ENCODE assay signal across 19 cellular contexts in the genomic region with DNA sequence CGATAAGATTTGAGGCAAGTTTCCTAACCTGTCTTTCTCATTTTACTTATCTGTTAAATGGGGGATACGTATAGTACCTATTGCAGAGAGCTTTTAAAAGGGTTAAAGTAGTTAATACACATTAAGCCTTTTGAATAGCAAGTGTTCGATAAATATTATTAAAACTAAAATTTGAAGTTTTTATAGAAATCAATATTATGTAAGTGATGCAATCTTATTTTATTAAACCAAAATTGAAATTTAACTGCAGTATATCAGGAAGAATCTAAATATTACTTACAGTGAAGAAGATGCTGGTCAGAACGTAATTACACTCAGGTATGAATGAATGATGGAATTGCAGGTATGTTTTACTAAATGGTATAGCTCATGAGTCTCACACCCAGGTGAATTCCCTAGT. TPM values are rescaled to one million over a fixed set of nuclear protein-coding genes. Genes with fewer than 3 reads are reported as not detected.
DNase-seq lines count a peak whose midpoint lies in the region; ATAC-seq and TF ChIP-seq lines count a peak whose summit lies in the region.
"Had no signal": no experiment of that assay in that cellular context is flagged by ENCODE, and none has a peak within 500 bp of the region (broad histone marks: within the 10 kb centered on the region; RNA-seq: fewer than 3 reads in every experiment).

No MANE protein-coding gene starts in this region.

- H3K9ac ChIP-seq in BLaER1, result no peak overlapping the region
- H3K9ac ChIP-seq: GM23248 had no signal

- intact Hi-C loops in posterior vena cava (cut with DNase I), result no loop called here

- H3K9me3 ChIP-seq in BLaER1 (no peaks in the 10 kb centered on the region), KOPT-K1 (ENCODE audit: insufficient read depth, low read length, poor library complexity, severe bottlenecking) (no peaks in the 10 kb centered on the region)
- H3K9me3 ChIP-seq: BE2C, HAP-1 had no signal

- ATAC-seq in GM21360 (IDR thresholded peaks at IDR 0.05; ENCODE audit: unreplicated experiment) (no peak), SK-N-SH treated with all-trans-retinoic acid at 6 μM for 48 hours (no peak)
- ATAC-seq: CD8-positive, alpha-beta T cell; GM12878; HepG2 had no signal

- no peaks in the 10 kb centered on the region for H4K20me1 ChIP-seq in BLaER1

- peaks cover 56% of the 10 kb centered on the region for H3K4me1 ChIP-seq in BLaER1
- H3K4me1 ChIP-seq: HAP-1 had no signal

- no peaks in the 10 kb centered on the region for H3K36me3 ChIP-seq in BLaER1
- no peaks in the 10 kb centered on the region for H3K36me3 ChIP-seq in KOPT-K1 (ENCODE audit: insufficient read depth, low read length)
- H3K36me3 ChIP-seq: BE2C, HAP-1 had no signal

- 0 out of 2 replicates have a peak overlapping the region, but pooled peaks have one; percentile 68 for H3K4me2 ChIP-seq in BLaER1

- H3K27ac ChIP-seq in BLaER1 (no peak overlapping the region), KOPT-K1 (ENCODE audit: low read depth, low read length, poor library complexity, severe bottlenecking) (peak overlapping the region; percentile 87), VCaP (peak overlapping the region; percentile 46), epithelial cell of prostate (peak overlapping the region; percentile 34)
- H3K27ac ChIP-seq: GM23248 had no signal

- DNase-seq in epithelial cell of prostate (ENCODE audit: low read depth, low spot score) (no peak), MV-4-11 (lab: John Stamatoyannopoulos, UW) (no peak), posterior vena cava (ENCODE audit: low spot score) (no peak)
- DNase-seq: 8988T; BE2C; Calu3; CD8-positive, alpha-beta T cell; DMS79 treated with DMSO at 0.1 percent for 48 hours; EL; GM23248 had no signal

- no peak for TF ChIP-seq CTCF in VCaP (conservative IDR thresholded peaks at IDR 0.05)

- no peak overlapping the region for H3K4me3 ChIP-seq in BLaER1
- H3K4me3 ChIP-seq: GM12878, GM23248, HAP-1 had no signal

- H3K27me3 ChIP-seq in BLaER1, result no peaks in the 10 kb centered on the region
- H3K27me3 ChIP-seq: BE2C had no signal

TF ChIP-seq in SK-N-SH treated with all-trans-retinoic acid at 6 μM for 48 hours, 23 proteins besides CTCF, POLR2A, EP300 and RAD21:
- no peak for TF ChIP-seq ZNF8 (CRISPR knock-in tag; IDR thresholded peaks at IDR 0.05)
- no peak for TF ChIP-seq ISL1 (CRISPR knock-in tag; IDR thresholded peaks at IDR 0.05)
- no peak for TF ChIP-seq PATZ1 (CRISPR knock-in tag; IDR thresholded peaks at IDR 0.05; ENCODE audit: borderline replicate concordance)
- no peak for TF ChIP-seq ESRRG (CRISPR knock-in tag; IDR thresholded peaks at IDR 0.05)
- no peak for TF ChIP-seq OSR1 (CRISPR knock-in tag; IDR thresholded peaks at IDR 0.05)
- TF ChIP-seq, protein P1, sequence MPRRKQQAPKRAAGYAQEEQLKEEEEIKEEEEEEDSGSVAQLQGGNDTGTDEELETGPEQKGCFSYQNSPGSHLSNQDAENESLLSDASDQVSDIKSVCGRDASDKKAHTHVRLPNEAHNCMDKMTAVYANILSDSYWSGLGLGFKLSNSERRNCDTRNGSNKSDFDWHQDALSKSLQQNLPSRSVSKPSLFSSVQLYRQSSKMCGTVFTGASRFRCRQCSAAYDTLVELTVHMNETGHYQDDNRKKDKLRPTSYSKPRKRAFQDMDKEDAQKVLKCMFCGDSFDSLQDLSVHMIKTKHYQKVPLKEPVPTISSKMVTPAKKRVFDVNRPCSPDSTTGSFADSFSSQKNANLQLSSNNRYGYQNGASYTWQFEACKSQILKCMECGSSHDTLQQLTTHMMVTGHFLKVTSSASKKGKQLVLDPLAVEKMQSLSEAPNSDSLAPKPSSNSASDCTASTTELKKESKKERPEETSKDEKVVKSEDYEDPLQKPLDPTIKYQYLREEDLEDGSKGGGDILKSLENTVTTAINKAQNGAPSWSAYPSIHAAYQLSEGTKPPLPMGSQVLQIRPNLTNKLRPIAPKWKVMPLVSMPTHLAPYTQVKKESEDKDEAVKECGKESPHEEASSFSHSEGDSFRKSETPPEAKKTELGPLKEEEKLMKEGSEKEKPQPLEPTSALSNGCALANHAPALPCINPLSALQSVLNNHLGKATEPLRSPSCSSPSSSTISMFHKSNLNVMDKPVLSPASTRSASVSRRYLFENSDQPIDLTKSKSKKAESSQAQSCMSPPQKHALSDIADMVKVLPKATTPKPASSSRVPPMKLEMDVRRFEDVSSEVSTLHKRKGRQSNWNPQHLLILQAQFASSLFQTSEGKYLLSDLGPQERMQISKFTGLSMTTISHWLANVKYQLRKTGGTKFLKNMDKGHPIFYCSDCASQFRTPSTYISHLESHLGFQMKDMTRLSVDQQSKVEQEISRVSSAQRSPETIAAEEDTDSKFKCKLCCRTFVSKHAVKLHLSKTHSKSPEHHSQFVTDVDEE (CRISPR knock-in tag; IDR thresholded peaks at IDR 0.05), result no peak
- no peak for TF ChIP-seq SNAI2 (CRISPR knock-in tag; IDR thresholded peaks at IDR 0.05)
- TF ChIP-seq ZNF70 (CRISPR knock-in tag; IDR thresholded peaks at IDR 0.05), result no peak

RNA-seq across cellular contexts. Expression of gene ANXA3, which starts 58.0 kb away (rescaled TPM):
- 10 to 100 TPM; 13.8 to 20.0 TPM for total RNA-seq in posterior vena cava
- total RNA-seq: CD8-positive, alpha-beta T cell; G401 had no signal
